In the genomic region with DNA sequence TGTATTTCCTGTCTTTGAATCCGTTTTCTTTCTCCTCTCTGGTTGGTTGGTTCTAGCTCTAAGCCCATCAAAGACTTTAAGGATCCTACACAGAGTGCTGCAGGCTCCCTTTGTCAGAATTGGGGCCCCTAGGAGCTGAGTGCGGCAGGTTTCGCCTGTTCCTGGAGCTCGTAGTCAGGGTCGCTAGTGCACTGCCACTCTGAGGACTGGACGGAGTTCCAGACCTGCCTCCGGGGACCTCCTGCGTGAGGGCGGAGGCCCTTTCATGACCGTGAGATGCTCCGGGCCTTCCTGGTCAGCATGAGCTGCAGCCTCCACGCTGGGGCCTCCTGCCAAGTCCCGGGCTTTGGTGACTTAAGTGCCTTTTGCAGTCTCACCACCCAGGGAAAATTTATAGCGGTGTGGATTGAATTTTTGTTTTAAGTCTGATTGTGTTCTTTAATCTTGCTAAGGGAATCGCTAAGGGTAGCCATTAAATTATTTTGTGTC, we compare ENCODE assay signal across 11 cellular contexts. TPM values are rescaled to one million over a fixed set of nuclear protein-coding genes. Genes with fewer than 3 reads are reported as not detected.
DNase-seq lines count a peak whose midpoint lies in the region; ATAC-seq and TF ChIP-seq lines count a peak whose summit lies in the region.
"Had no signal": no experiment of that assay in that cellular context is flagged by ENCODE, and none has a peak within 500 bp of the region (broad histone marks: within the 10 kb centered on the region; RNA-seq: fewer than 3 reads in every experiment).

No MANE protein-coding gene starts in this region.

- TF ChIP-seq CTCF in CD4-positive, alpha-beta T cell (IDR thresholded peaks at IDR 0.05) = no peak
- TF ChIP-seq CTCF in retinal pigment epithelial cell (conservative IDR thresholded peaks at IDR 0.05; ENCODE audit: low read depth, low read length) = no peak

- CTCF ChIA-PET in CD4-positive, alpha-beta T cell (lab: Charles Lee) = interaction anchor here (0.7 to 1.3 kb wide), 2 partner anchors 19 to 241 kb away, joined by 3 to 6 read pairs; no protein-coding TSS in a partner anchor
- CTCF ChIA-PET in activated CD4-positive, alpha-beta memory T cell treated with anti-CD3 and anti-CD28 coated beads for 36 hours (lab: Charles Lee) = interaction anchor here (1.0 to 3.4 kb wide), 7 partner anchors 12 to 274 kb away, joined by 3 to 17 read pairs (median 6); no protein-coding TSS in a partner anchor

- peaks cover 33% of the 10 kb centered on the region for H3K27me3 Mint-ChIP-seq in CD4-positive, alpha-beta T cell
- peaks cover 3% of the 10 kb centered on the region for H3K27me3 Mint-ChIP-seq in activated CD4-positive, alpha-beta memory T cell treated with anti-CD3 and anti-CD28 coated beads for 36 hours

- DNase-seq in CD4-positive, alpha-beta T cell = no peak
- DNase-seq in activated CD4-positive, alpha-beta memory T cell treated with anti-CD3 and anti-CD28 coated beads for 36 hours = no peak
- DNase-seq in Right ventricle myocardium superior (no peak), retinal pigment epithelial cell (ENCODE audit: low read depth) (no peak), COLO829 (ENCODE audit: low spot score) (no peak), left colon (no peak), T-helper 9 cell (no peak)
- DNase-seq: NCI-H2107 had no signal

- intact Hi-C loops in CD4-positive, alpha-beta T cell (cut with DNase I, micrococcal nuclease) = loop anchor here in 1 of 2 experiments (1.0 kb wide), 1 partner anchor 13 kb away; no protein-coding TSS in a partner anchor
- intact Hi-C loops in activated CD4-positive, alpha-beta memory T cell treated with anti-CD3 and anti-CD28 coated beads for 36 hours (cut with micrococcal nuclease) = loop anchor here (2.0 kb wide), 1 partner anchor 20 kb away; no protein-coding TSS in a partner anchor
- intact Hi-C loops in Right ventricle myocardium superior (cut with DNase I) = no loop called here
- intact Hi-C loops in left colon (cut with DNase I, micrococcal nuclease) = no loop called here

- POLR2A ChIA-PET in CD4-positive, alpha-beta T cell (lab: Charles Lee) = interaction anchor here (1.6 kb wide), 1 partner anchor 18 kb away, joined by 7 read pairs; no protein-coding TSS in a partner anchor
- POLR2A ChIA-PET in activated CD4-positive, alpha-beta memory T cell treated with anti-CD3 and anti-CD28 coated beads for 36 hours (lab: Charles Lee) = interaction anchor here (0.6 to 1.6 kb wide), 2 partner anchors 13 to 161 kb away, joined by 3 to 4 read pairs; no protein-coding TSS in a partner anchor

- peaks cover 18% of the 10 kb centered on the region for H3K4me1 Mint-ChIP-seq in CD4-positive, alpha-beta T cell (ENCODE audit: low read depth)
- peaks cover 9% of the 10 kb centered on the region for H3K4me1 Mint-ChIP-seq in activated CD4-positive, alpha-beta memory T cell treated with anti-CD3 and anti-CD28 coated beads for 36 hours (ENCODE audit: low read depth)

- H3K27ac Mint-ChIP-seq in CD4-positive, alpha-beta T cell = no peak overlapping the region
- no peak overlapping the region for H3K27ac Mint-ChIP-seq in activated CD4-positive, alpha-beta memory T cell treated with anti-CD3 and anti-CD28 coated beads for 36 hours

- no peak for ATAC-seq in CD4-positive, alpha-beta T cell (ENCODE audit: poor library complexity)
- ATAC-seq in Right ventricle myocardium superior (ENCODE audit: poor library complexity) = peak; percentile 15
- ATAC-seq in left colon = no peak
- no peak for ATAC-seq in HG02642 (IDR thresholded peaks at IDR 0.05; ENCODE audit: poor library complexity, unreplicated experiment)

- peak overlapping the region; percentile 90 for H3K4me3 Mint-ChIP-seq in CD4-positive, alpha-beta T cell
- peak overlapping the region; percentile 77 for H3K4me3 Mint-ChIP-seq in activated CD4-positive, alpha-beta memory T cell treated with anti-CD3 and anti-CD28 coated beads for 36 hours

- H3K27ac ChIP-seq in CD4-positive, alpha-beta T cell (ENCODE audit: low read depth, low read length) = no peak overlapping the region

- no peaks in the 10 kb centered on the region for H3K36me3 Mint-ChIP-seq in CD4-positive, alpha-beta T cell (ENCODE audit: low read depth)
- no peaks in the 10 kb centered on the region for H3K36me3 Mint-ChIP-seq in activated CD4-positive, alpha-beta memory T cell treated with anti-CD3 and anti-CD28 coated beads for 36 hours

- no peaks in the 10 kb centered on the region for H3K9me3 Mint-ChIP-seq in CD4-positive, alpha-beta T cell
- no peaks in the 10 kb centered on the region for H3K9me3 Mint-ChIP-seq in activated CD4-positive, alpha-beta memory T cell treated with anti-CD3 and anti-CD28 coated beads for 36 hours

- H3K27me3 ChIP-seq in CD4-positive, alpha-beta T cell (ENCODE audit: control insufficient read depth, insufficient read depth, low read length) = peaks cover 3% of the 10 kb centered on the region

- no peaks in the 10 kb centered on the region for H3K9me3 ChIP-seq in CD4-positive, alpha-beta T cell (ENCODE audit: control insufficient read depth, low read length)

- H3K4me3 ChIP-seq in retinal pigment epithelial cell (ENCODE audit: low read length) = peak overlapping the region; percentile 46

RNA-seq across cellular contexts. Expression of gene CHRNA1, which starts 33.7 kb away (rescaled TPM):
- under 1 TPM; 0.17 to 0.19 TPM for total RNA-seq in CD4-positive, alpha-beta T cell
- not detected for total RNA-seq in activated CD4-positive, alpha-beta memory T cell treated with anti-CD3 and anti-CD28 coated beads for 36 hours
- total RNA-seq in Right ventricle myocardium superior = not detected
- total RNA-seq in left colon = 1 to 10 TPM; 2.3 to 3.5 TPM
- total RNA-seq: bronchial epithelial cell, liver had no signal
